Comparison of ENCODE assay signal across 1 cellular context in the genomic region with DNA sequence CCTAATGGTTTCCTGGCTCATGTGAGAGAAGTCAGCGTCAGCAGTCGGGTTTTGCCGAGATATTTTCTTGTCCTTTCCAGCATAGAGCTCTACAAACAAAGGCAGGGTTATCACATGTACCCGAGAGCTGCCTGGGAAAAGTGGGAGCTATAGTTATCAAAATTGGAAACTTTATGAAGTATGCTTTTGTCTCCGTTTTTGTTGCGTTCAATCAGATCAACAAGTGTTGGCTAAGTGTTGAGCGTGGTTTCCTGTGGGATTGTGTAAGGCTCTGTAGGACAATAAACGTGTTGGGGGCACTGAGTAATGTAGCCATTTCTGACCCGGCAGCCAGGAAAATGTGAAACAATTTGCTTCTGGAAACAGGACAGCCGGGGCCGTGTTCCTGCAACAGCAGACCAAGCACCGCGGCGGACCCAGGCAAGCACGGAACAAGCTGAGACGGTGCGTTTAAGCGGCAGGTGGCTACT.
TF ChIP-seq lines count a peak whose summit lies in the region.

Gene BMX, plus strand, starts transcription at position 311 of the 470 bp plus-strand sequence. CDS start 7,547 bp downstream, outside the sequence.

TF ChIP-seq in SK-N-SH treated with all-trans-retinoic acid at 6 μM for 48 hours, 23 proteins besides CTCF, POLR2A, EP300 and RAD21 (continued from another document):
- no peak for TF ChIP-seq CSRNP3 (CRISPR knock-in tag; IDR thresholded peaks at IDR 0.05)
- no peak for TF ChIP-seq PPARA (CRISPR knock-in tag; IDR thresholded peaks at IDR 0.05; ENCODE audit: borderline replicate concordance)
- no peak for TF ChIP-seq SNAI2 (CRISPR knock-in tag; IDR thresholded peaks at IDR 0.05)
- TF ChIP-seq ZNF8 (CRISPR knock-in tag; IDR thresholded peaks at IDR 0.05), result no peak
- no peak for TF ChIP-seq TCF4 (CRISPR knock-in tag; IDR thresholded peaks at IDR 0.05; ENCODE audit: borderline replicate concordance)
- TF ChIP-seq, protein P1, sequence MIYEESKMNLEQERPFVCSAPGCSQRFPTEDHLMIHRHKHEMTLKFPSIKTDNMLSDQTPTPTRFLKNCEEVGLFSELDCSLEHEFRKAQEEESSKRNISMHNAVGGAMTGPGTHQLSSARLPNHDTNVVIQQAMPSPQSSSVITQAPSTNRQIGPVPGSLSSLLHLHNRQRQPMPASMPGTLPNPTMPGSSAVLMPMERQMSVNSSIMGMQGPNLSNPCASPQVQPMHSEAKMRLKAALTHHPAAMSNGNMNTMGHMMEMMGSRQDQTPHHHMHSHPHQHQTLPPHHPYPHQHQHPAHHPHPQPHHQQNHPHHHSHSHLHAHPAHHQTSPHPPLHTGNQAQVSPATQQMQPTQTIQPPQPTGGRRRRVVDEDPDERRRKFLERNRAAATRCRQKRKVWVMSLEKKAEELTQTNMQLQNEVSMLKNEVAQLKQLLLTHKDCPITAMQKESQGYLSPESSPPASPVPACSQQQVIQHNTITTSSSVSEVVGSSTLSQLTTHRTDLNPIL (CRISPR knock-in tag; IDR thresholded peaks at IDR 0.05; ENCODE audit: low read depth), result no peak
- no peak for TF ChIP-seq ZNF565 (CRISPR knock-in tag; conservative IDR thresholded peaks at IDR 0.05; ENCODE audit: low read depth)
- TF ChIP-seq ZFP30 (CRISPR knock-in tag; IDR thresholded peaks at IDR 0.05), result no peak
- TF ChIP-seq ZNF70 (CRISPR knock-in tag; IDR thresholded peaks at IDR 0.05), result no peak
- no peak for TF ChIP-seq ARNTL (CRISPR knock-in tag; IDR thresholded peaks at IDR 0.05; ENCODE audit: borderline replicate concordance, low read depth)
- no peak for TF ChIP-seq GLIS3 (CRISPR knock-in tag; IDR thresholded peaks at IDR 0.05)
- TF ChIP-seq ZFP3 (CRISPR knock-in tag; IDR thresholded peaks at IDR 0.05), result no peak
- no peak for TF ChIP-seq ESRRG (CRISPR knock-in tag; IDR thresholded peaks at IDR 0.05)
